Comparison of ENCODE assay signal across 2 cellular contexts in genomic region chr6:12943549-12943948, GRCh38.
TF ChIP-seq lines count a peak whose summit lies in the region.

No MANE protein-coding gene starts in this region.

TF ChIP-seq in neural cell, 6 proteins besides CTCF, POLR2A, EP300 and RAD21:
- TF ChIP-seq, protein P1, sequence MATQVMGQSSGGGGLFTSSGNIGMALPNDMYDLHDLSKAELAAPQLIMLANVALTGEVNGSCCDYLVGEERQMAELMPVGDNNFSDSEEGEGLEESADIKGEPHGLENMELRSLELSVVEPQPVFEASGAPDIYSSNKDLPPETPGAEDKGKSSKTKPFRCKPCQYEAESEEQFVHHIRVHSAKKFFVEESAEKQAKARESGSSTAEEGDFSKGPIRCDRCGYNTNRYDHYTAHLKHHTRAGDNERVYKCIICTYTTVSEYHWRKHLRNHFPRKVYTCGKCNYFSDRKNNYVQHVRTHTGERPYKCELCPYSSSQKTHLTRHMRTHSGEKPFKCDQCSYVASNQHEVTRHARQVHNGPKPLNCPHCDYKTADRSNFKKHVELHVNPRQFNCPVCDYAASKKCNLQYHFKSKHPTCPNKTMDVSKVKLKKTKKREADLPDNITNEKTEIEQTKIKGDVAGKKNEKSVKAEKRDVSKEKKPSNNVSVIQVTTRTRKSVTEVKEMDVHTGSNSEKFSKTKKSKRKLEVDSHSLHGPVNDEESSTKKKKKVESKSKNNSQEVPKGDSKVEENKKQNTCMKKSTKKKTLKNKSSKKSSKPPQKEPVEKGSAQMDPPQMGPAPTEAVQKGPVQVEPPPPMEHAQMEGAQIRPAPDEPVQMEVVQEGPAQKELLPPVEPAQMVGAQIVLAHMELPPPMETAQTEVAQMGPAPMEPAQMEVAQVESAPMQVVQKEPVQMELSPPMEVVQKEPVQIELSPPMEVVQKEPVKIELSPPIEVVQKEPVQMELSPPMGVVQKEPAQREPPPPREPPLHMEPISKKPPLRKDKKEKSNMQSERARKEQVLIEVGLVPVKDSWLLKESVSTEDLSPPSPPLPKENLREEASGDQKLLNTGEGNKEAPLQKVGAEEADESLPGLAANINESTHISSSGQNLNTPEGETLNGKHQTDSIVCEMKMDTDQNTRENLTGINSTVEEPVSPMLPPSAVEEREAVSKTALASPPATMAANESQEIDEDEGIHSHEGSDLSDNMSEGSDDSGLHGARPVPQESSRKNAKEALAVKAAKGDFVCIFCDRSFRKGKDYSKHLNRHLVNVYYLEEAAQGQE (IDR thresholded peaks at IDR 0.05; ENCODE audit: borderline replicate concordance): no peak
- TF ChIP-seq POLR2AphosphoS5 (IDR thresholded peaks at IDR 0.05) (no peak), SMC3 (conservative IDR thresholded peaks at IDR 0.05; ENCODE audit: poor library complexity) (no peak)

TF ChIP-seq in GM23338, 12 proteins besides CTCF, POLR2A, EP300 and RAD21 (continued from another document):
- no peak for TF ChIP-seq ZNF462 (CRISPR knock-in tag; IDR thresholded peaks at IDR 0.05)
- TF ChIP-seq ETS1 (IDR thresholded peaks at IDR 0.05): no peak
- TF ChIP-seq ZNF331 (CRISPR knock-in tag; IDR thresholded peaks at IDR 0.05; ENCODE audit: low read depth): no peak
- TF ChIP-seq, protein P1 (IDR thresholded peaks at IDR 0.05; ENCODE audit: unreplicated experiment): no peak
TF ChIP-seq in GM23338: peak in this region for 0.
